ENCODE assay signal across 10 cellular contexts in genomic region chr10:23345861-23346260, GRCh38. TPM values are rescaled to one million over a fixed set of nuclear protein-coding genes. Genes with fewer than 3 reads are reported as not detected.
DNase-seq lines count a peak whose midpoint lies in the region; TF ChIP-seq lines count a peak whose summit lies in the region.
"Had no signal": no experiment of that assay in that cellular context is flagged by ENCODE, and none has a peak within 500 bp of the region (broad histone marks: within the 10 kb centered on the region; RNA-seq: fewer than 3 reads in every experiment).

No MANE protein-coding gene starts in this region.

- no peak overlapping the region for H3K4me3 Mint-ChIP-seq in neural progenitor cell

- H3K4me1 ChIP-seq in neural progenitor cell: peaks cover 5% of the 10 kb centered on the region

- H3K4me2 ChIP-seq in neural progenitor cell: no peak overlapping the region

- H3F3A ChIP-seq in neural progenitor cell (ENCODE audit: low read depth): peaks cover 6% of the 10 kb centered on the region

- no peak overlapping the region for H3K4me3 ChIP-seq in neural progenitor cell

- H3K27ac ChIP-seq in cingulate gyrus (ENCODE audit: low read depth, low read length): peak overlapping the region; percentile 60
- no peak overlapping the region for H3K27ac ChIP-seq in neural progenitor cell

- H3K27me3 Mint-ChIP-seq in neural progenitor cell (ENCODE audit: insufficient read depth, low read depth): peaks cover 4% of the 10 kb centered on the region
- H3K27me3 Mint-ChIP-seq: activated naive CD8-positive, alpha-beta T cell had no signal

- no peaks in the 10 kb centered on the region for H4K20me1 ChIP-seq in neural progenitor cell (ENCODE audit: low read depth)

- H3K27ac Mint-ChIP-seq in neural progenitor cell: no peak overlapping the region
- H3K27ac Mint-ChIP-seq: activated naive CD8-positive, alpha-beta T cell had no signal

- no peak overlapping the region for H3K9ac ChIP-seq in neural progenitor cell

- H3K27me3 ChIP-seq in neural progenitor cell: peaks cover 32% of the 10 kb centered on the region

- H3K36me3 Mint-ChIP-seq in neural progenitor cell: no peaks in the 10 kb centered on the region
- H3K36me3 Mint-ChIP-seq: activated naive CD8-positive, alpha-beta T cell had no signal

- DNase-seq in NCI-H187 treated with DMSO at 0.1 percent for 48 hours (lab: John Stamatoyannopoulos, UW) (peak; percentile 4), NCI-H187 (lab: John Stamatoyannopoulos, UW) (no peak), NCI-H2196 (lab: John Stamatoyannopoulos, UW; ENCODE audit: unreplicated experiment) (peak; percentile 31), pons (ENCODE audit: low spot score) (peak; percentile 85), neural progenitor cell (ENCODE audit: low spot score) (no peak)
- DNase-seq in activated CD8-positive, alpha-beta memory T cell treated with anti-CD3 and anti-CD28 coated beads, Interleukin-2, amount 50 U/mL, for 48 hours: no peak
- no peak for DNase-seq in activated effector memory CD4-positive, alpha-beta T cell treated with Interleukin-2 at 50 U/mL for 16 hours
- DNase-seq: stimulated activated naive CD8-positive, alpha-beta T cell treated with anti-CD3 and anti-CD28 coated beads, Interleukin-15, Interleukin-2, amounts not matched to agents 100 U/mL and 50 U/mL, for 24 hours had no signal

- H3K4me1 Mint-ChIP-seq in neural progenitor cell: peaks cover 48% of the 10 kb centered on the region

- no peak for TF ChIP-seq CTCF in neural progenitor cell (IDR thresholded peaks at IDR 0.05)

- H3K9me3 Mint-ChIP-seq in neural progenitor cell: no peaks in the 10 kb centered on the region

- H3K79me2 ChIP-seq in neural progenitor cell (ENCODE audit: low read depth): no peaks in the 10 kb centered on the region

- H2AFZ ChIP-seq in neural progenitor cell (replicated peaks): no peak overlapping the region

- no peaks in the 10 kb centered on the region for H3K36me3 ChIP-seq in neural progenitor cell

- H3K9me3 ChIP-seq in neural progenitor cell (ENCODE audit: low read depth): no peaks in the 10 kb centered on the region

RNA-seq across cellular contexts. Expression of gene C10orf67, which starts 1.3 kb away (rescaled TPM):
- total RNA-seq in neural progenitor cell (ENCODE audit: low replicate concordance): not detected in 2 replicates

Comparison
In these comparisons a context has a peak if more than half of its experiments do, and no peak if none do; other contexts are left out.
1. DNase-seq: peak in NCI-H187 treated with DMSO at 0.1 percent for 48 hours (single experiment), NCI-H2196 (single experiment) and pons (single experiment); none in NCI-H187 (0 of 2), activated CD8-positive, alpha-beta memory T cell treated with anti-CD3 and anti-CD28 coated beads, Interleukin-2, amount 50 U/mL, for 48 hours (single experiment), activated effector memory CD4-positive, alpha-beta T cell treated with Interleukin-2 at 50 U/mL for 16 hours (single experiment) and neural progenitor cell (single experiment).